ENCODE assay signal across 9 cellular contexts in the genomic region with DNA sequence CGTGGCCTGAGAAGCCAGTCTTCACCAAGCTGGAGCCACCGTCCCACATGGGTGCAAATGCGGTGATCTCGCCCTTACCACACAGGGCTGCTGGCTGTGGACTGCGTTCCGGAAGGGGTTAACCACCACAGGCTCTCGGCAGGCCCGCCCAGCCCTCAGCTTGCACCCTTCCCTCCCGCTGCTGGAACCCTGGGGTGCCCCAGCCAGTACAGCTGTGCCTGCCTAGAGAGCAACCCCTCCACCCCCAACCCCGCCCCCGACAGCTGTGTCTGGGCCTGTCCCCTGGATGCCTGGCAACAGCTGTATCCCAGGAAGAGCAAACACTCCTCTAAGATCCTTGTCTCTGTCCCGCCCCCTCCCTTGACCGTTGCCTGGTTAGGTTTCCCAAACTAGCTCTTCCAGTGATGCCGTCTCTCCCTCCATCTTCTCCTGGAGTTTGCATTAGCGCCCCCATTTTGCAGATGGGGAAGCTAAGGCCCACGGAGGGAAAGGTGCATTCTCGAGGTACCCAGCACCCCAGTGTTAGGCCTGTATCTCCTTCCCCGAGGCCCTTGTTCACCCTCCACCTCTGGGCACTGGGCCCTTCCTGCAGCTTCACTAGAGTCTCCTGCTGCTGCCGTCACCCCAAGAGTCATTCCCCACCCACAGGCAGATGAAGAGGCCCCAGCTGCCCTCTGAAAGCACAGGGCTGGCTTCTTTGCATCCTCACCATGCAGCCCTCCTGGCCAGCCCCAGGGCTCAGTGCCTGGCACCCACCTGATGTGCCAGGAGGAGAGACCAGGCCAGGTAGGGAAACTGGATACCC. TPM values are rescaled to one million over a fixed set of nuclear protein-coding genes. Genes with fewer than 3 reads are reported as not detected.
A peak's percentile ranks its signal among the peaks of the same experiment; 100 is the strongest.
DNase-seq lines count a peak whose midpoint lies in the region; ATAC-seq and TF ChIP-seq lines count a peak whose summit lies in the region.
"Had no signal": no experiment of that assay in that cellular context is flagged by ENCODE, and none has a peak within 500 bp of the region (broad histone marks: within the 10 kb centered on the region; RNA-seq: fewer than 3 reads in every experiment).

No MANE protein-coding gene starts in this region.

- no peak overlapping the region for H3K27ac ChIP-seq in substantia nigra (ENCODE audit: low read depth, low read length, poor library complexity, severe bottlenecking)

- H3K9me3 Mint-ChIP-seq in activated T-cell treated with anti-CD3 and anti-CD28 coated beads, Interleukin-2, amount 50 U/mL, for 72 hours = no peaks in the 10 kb centered on the region
- H3K9me3 Mint-ChIP-seq: CD4-positive, alpha-beta memory T cell had no signal

- H3K4me3 ChIP-seq in fibroblast of pulmonary artery (replicated peaks; ENCODE audit: low read depth, low read length) = no peak overlapping the region

- peak; percentile 16 to 32 for DNase-seq in activated T-cell treated with anti-CD3 and anti-CD28 coated beads, Interleukin-2, amount 50 U/mL, for 72 hours
- no peak for DNase-seq in activated T-cell treated with anti-CD3 and anti-CD28 coated beads for 4 hours
- peak; percentile 12 for DNase-seq in NCI-H526 treated with DMSO at 0.1 percent for 48 hours (lab: John Stamatoyannopoulos, UW)
- DNase-seq in fibroblast of pulmonary artery (ENCODE audit: low read depth) = peak; percentile 43
- no peak for DNase-seq in stimulated activated naive CD8-positive, alpha-beta T cell treated with anti-CD3 and anti-CD28 coated beads, Interleukin-15, Interleukin-2, amounts not matched to agents 100 U/mL and 50 U/mL, for 24 hours
- no peak for DNase-seq in substantia nigra (lab: John Stamatoyannopoulos, UW)

- no peaks in the 10 kb centered on the region for H3K27me3 Mint-ChIP-seq in activated T-cell treated with anti-CD3 and anti-CD28 coated beads, Interleukin-2, amount 50 U/mL, for 72 hours (ENCODE audit: low read depth)
- H3K27me3 Mint-ChIP-seq: CD4-positive, alpha-beta memory T cell had no signal

- ATAC-seq in activated T-cell treated with anti-CD3 and anti-CD28 coated beads, Interleukin-2, amount 50 U/mL, for 72 hours (replicated peaks in 1 of 2) = peak; percentile 70 to 71
- peak; percentile 36 for ATAC-seq in stimulated activated naive CD8-positive, alpha-beta T cell treated with anti-CD3 and anti-CD28 coated beads, Interleukin-15, Interleukin-2, amounts not matched to agents 100 U/mL and 50 U/mL, for 24 hours
- ATAC-seq in GM18519 (IDR thresholded peaks at IDR 0.05; ENCODE audit: low FRiP score, unreplicated experiment) = no peak
- ATAC-seq in GM19463 (IDR thresholded peaks at IDR 0.05; ENCODE audit: unreplicated experiment) = no peak

- H3K4me1 Mint-ChIP-seq in activated T-cell treated with anti-CD3 and anti-CD28 coated beads, Interleukin-2, amount 50 U/mL, for 72 hours (ENCODE audit: low read depth) = peaks cover 7% of the 10 kb centered on the region

- no peaks in the 10 kb centered on the region for H3K36me3 Mint-ChIP-seq in activated T-cell treated with anti-CD3 and anti-CD28 coated beads, Interleukin-2, amount 50 U/mL, for 72 hours (ENCODE audit: insufficient read depth in 2 of 2)
- H3K36me3 Mint-ChIP-seq: CD4-positive, alpha-beta memory T cell had no signal

- TF ChIP-seq CTCF in fibroblast of pulmonary artery (IDR thresholded peaks at IDR 0.05; ENCODE audit: low read length, missing control alignments) = no peak

- H3K4me3 Mint-ChIP-seq in activated T-cell treated with anti-CD3 and anti-CD28 coated beads, Interleukin-2, amount 50 U/mL, for 72 hours = peak overlapping the region in 1 of 2 donors; percentile 13

- H3K27ac Mint-ChIP-seq in activated T-cell treated with anti-CD3 and anti-CD28 coated beads, Interleukin-2, amount 50 U/mL, for 72 hours = no peak overlapping the region

RNA-seq across cellular contexts. Expression of a gene that starts 12.6 kb away (rescaled TPM):
- total RNA-seq in activated T-cell treated with anti-CD3 and anti-CD28 coated beads, Interleukin-2, amount 50 U/mL, for 72 hours = 100 to 1,000 TPM; 310 to 319 TPM

RNA-seq across cellular contexts. Expression of a gene that starts 23.0 kb away (rescaled TPM):
- 10 to 100 TPM; 15.1 to 15.2 TPM for total RNA-seq in activated T-cell treated with anti-CD3 and anti-CD28 coated beads, Interleukin-2, amount 50 U/mL, for 72 hours

RNA-seq across cellular contexts. Expression of a gene that starts 24.4 kb away (rescaled TPM):
- 10 to 100 TPM; 62.8 to 72.8 TPM for total RNA-seq in activated T-cell treated with anti-CD3 and anti-CD28 coated beads, Interleukin-2, amount 50 U/mL, for 72 hours

RNA-seq across cellular contexts. Expression of a gene that starts 44.8 kb away (rescaled TPM):
- under 1 TPM; 0.39 to 0.96 TPM for total RNA-seq in activated T-cell treated with anti-CD3 and anti-CD28 coated beads, Interleukin-2, amount 50 U/mL, for 72 hours
- total RNA-seq: CD4-positive, alpha-beta memory T cell had no signal

Comparison
In these comparisons a context has a peak if more than half of its experiments do, and no peak if none do; other contexts are left out.
1. DNase-seq: peak in activated T-cell treated with anti-CD3 and anti-CD28 coated beads, Interleukin-2, amount 50 U/mL, for 72 hours (2 of 2), NCI-H526 treated with DMSO at 0.1 percent for 48 hours (single experiment) and fibroblast of pulmonary artery (single experiment); none in activated T-cell treated with anti-CD3 and anti-CD28 coated beads for 4 hours (single experiment), stimulated activated naive CD8-positive, alpha-beta T cell treated with anti-CD3 and anti-CD28 coated beads, Interleukin-15, Interleukin-2, amounts not matched to agents 100 U/mL and 50 U/mL, for 24 hours (single experiment) and substantia nigra (0 of 49).
2. ATAC-seq: peak in activated T-cell treated with anti-CD3 and anti-CD28 coated beads, Interleukin-2, amount 50 U/mL, for 72 hours (2 of 2) and stimulated activated naive CD8-positive, alpha-beta T cell treated with anti-CD3 and anti-CD28 coated beads, Interleukin-15, Interleukin-2, amounts not matched to agents 100 U/mL and 50 U/mL, for 24 hours (single experiment); none in GM18519 (single experiment) and GM19463 (single experiment).